10 cellular contexts compared by ENCODE assay signal in the genomic region with DNA sequence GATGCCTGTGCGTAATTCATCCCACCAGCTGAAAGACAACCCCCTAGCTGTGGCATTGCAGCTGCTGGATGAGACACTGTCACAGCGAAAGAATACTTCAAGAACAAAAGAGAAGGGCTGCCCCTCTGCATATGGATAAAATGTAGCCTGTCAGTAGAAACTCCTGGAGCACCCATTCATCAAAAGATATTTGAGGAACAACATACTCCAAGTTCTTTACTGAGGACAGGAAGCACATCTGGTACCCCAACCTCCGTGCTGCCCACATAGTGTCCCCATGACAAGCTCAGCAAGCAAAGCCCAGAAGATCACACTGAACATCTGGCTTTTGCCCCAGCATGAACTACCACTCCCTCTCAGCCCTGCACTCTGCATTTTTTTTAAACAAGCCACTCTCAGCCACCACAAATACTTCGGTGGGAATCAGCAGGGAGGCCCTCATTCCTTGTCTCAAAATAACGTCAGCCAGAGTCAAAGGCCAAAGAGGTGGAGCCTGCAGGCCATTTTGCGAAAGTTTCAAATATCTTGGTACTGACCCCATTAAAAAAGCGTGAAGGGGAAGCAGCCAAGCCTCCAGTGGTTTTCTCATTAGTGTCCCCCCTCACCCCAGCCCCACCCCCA. TPM values are rescaled to one million over a fixed set of nuclear protein-coding genes. Genes with fewer than 3 reads are reported as not detected.
DNase-seq lines count a peak whose midpoint lies in the region; ATAC-seq, FAIRE-seq and TF ChIP-seq lines count a peak whose summit lies in the region.
"Had no signal": no experiment of that assay in that cellular context is flagged by ENCODE, and none has a peak within 500 bp of the region (broad histone marks: within the 10 kb centered on the region; RNA-seq: fewer than 3 reads in every experiment).

No MANE protein-coding gene starts in this region.

- no peak for TF ChIP-seq RAD21 in HepG2 (CRISPR knock-in tag; IDR thresholded peaks at IDR 0.05)

- peaks cover 27% of the 10 kb centered on the region for H3K36me3 ChIP-seq in OCI-LY7 (ENCODE audit: insufficient read depth, low read length)
- H3K36me3 ChIP-seq in HepG2 (replicated peaks in 1 of 2; ENCODE audit: control insufficient read depth in 1 of 2, insufficient read depth in 2 of 2, low read length in 2 of 2), result peaks cover 0 to 3% of the 10 kb centered on the region in 2 experiments; a peak in 3 of 5 replicates
- H3K36me3 ChIP-seq in testis (ENCODE audit: low read depth, missing control alignments), result no peaks in the 10 kb centered on the region
- H3K36me3 ChIP-seq: neutrophil had no signal

- H3K79me2 ChIP-seq in OCI-LY7 (ENCODE audit: insufficient read depth, low read depth, low read length) (peaks cover 64% of the 10 kb centered on the region), HepG2 (ENCODE audit: insufficient read depth, low read length) (peaks cover 66% of the 10 kb centered on the region)

- no peaks in the 10 kb centered on the region for H3K9me3 Mint-ChIP-seq in activated CD4-positive, alpha-beta T cell treated with anti-CD3 and anti-CD28 coated beads, Interleukin-2, amount 10 ng/mL, durations not matched to agents 24 days and 14 days

- ATAC-seq in HepG2 (peak; percentile 6), GM18502 (IDR thresholded peaks at IDR 0.05; ENCODE audit: poor library complexity, unreplicated experiment) (no peak)

- H3K4me3 Mint-ChIP-seq in activated CD4-positive, alpha-beta T cell treated with anti-CD3 and anti-CD28 coated beads, Interleukin-2, amount 10 ng/mL, durations not matched to agents 24 days and 14 days, result peak overlapping the region; percentile 87

- POLR2A ChIA-PET in OCI-LY7 (lab: Charles Lee), result interaction anchor here (0.7 to 6.7 kb wide), 12 partner anchors 9 to 1639 kb away, joined by 3 to 65 read pairs (median 4); no protein-coding TSS in a partner anchor
- POLR2A ChIA-PET in HepG2 (lab: Yijun Ruan, JAX), result interaction anchor here (0.8 to 4.1 kb wide), 6 partner anchors 8 to 56 kb away, joined by 3 to 27 read pairs (median 4); no protein-coding TSS in a partner anchor

- in situ Hi-C loops in HepG2 (cut with HindIII; ENCODE audit: extremely low pct_ligation_motif_present, low pct_unique_long_range_greater_than_20kb), result loop anchor here (25.0 kb wide), 1 partner anchor 737 kb away; no protein-coding TSS in a partner anchor

- H3K27ac Mint-ChIP-seq in activated CD4-positive, alpha-beta T cell treated with anti-CD3 and anti-CD28 coated beads, Interleukin-2, amount 10 ng/mL, durations not matched to agents 24 days and 14 days, result peak overlapping the region; percentile 94

- TF ChIP-seq CTCF in OCI-LY7 (conservative IDR thresholded peaks at IDR 0.05; ENCODE audit: low read length), result peak; percentile 39; the same call in 1 of the 2 replicates
- peak; percentile 34; the same call in 1 of the 2 replicates for TF ChIP-seq CTCF in HepG2 (CRISPR knock-in tag; IDR thresholded peaks at IDR 0.05)
- no peak for TF ChIP-seq CTCF in testis (IDR thresholded peaks at IDR 0.05)

- H3K4me1 Mint-ChIP-seq in activated CD4-positive, alpha-beta T cell treated with anti-CD3 and anti-CD28 coated beads, Interleukin-2, amount 10 ng/mL, durations not matched to agents 24 days and 14 days, result peaks cover 40% of the 10 kb centered on the region

- H4K20me1 ChIP-seq in OCI-LY7 (ENCODE audit: insufficient read depth, low read length) (no peaks in the 10 kb centered on the region), HepG2 (ENCODE audit: insufficient read depth, low read length) (peaks cover 11% of the 10 kb centered on the region)

- peak overlapping the region; percentile 87 for H3K9ac ChIP-seq in HepG2 (ENCODE audit: insufficient read depth, low read depth, low read length)

- CTCF ChIA-PET in OCI-LY7 (lab: Charles Lee; ENCODE audit: unreplicated experiment), result interaction anchor here (0.7 to 1.9 kb wide), 5 partner anchors 8 to 96 kb away, joined by 3 to 8 read pairs (median 4); no protein-coding TSS in a partner anchor
- CTCF ChIA-PET in HepG2 (lab: Yijun Ruan, JAX; ENCODE audit: low intra/inter-chr PET ratio, low total read pairs), result interaction anchor here (3.6 kb wide), 1 partner anchor 96 kb away, joined by 11 read pairs; no protein-coding TSS in a partner anchor

- no peaks in the 10 kb centered on the region for H3K9me3 ChIP-seq in OCI-LY7 (ENCODE audit: low read length)
- H3K9me3 ChIP-seq in HepG2 (ENCODE audit: low read length), result no peaks in the 10 kb centered on the region
- no peaks in the 10 kb centered on the region for H3K9me3 ChIP-seq in testis
- H3K9me3 ChIP-seq: neutrophil had no signal

- TF ChIP-seq POLR2A in HepG2 (IDR thresholded peaks at IDR 0.05; ENCODE audit: insufficient read depth in 1 of 2, low read depth in 2 of 2, low read length in 2 of 2) (peak in 1 of 2 experiments; percentile 44; a peak in 1 of 4 replicates), testis (IDR thresholded peaks at IDR 0.05) (no peak)

- peak overlapping the region; percentile 48; the same call in 1 of the 2 replicates for H2AFZ ChIP-seq in OCI-LY7 (ENCODE audit: low read length)
- no peak overlapping the region for H2AFZ ChIP-seq in HepG2 (ENCODE audit: low read length)

- H3K4me2 ChIP-seq in OCI-LY7 (ENCODE audit: low read length) (peak overlapping the region; percentile 86), HepG2 (ENCODE audit: low read depth, low read length) (peak overlapping the region; percentile 93)

- H3K27me3 Mint-ChIP-seq in activated CD4-positive, alpha-beta T cell treated with anti-CD3 and anti-CD28 coated beads, Interleukin-2, amount 10 ng/mL, durations not matched to agents 24 days and 14 days, result no peaks in the 10 kb centered on the region

- H3K27me3 ChIP-seq in HepG2 (ENCODE audit: control insufficient read depth in 1 of 2, insufficient read depth in 2 of 2, low read length in 2 of 2) (no peaks in the 10 kb centered on the region; a peak in 1 of 5 replicates), testis (no peaks in the 10 kb centered on the region)
- H3K27me3 ChIP-seq: neutrophil had no signal

- DNase-seq in activated CD4-positive, alpha-beta T cell treated with anti-CD3 and anti-CD28 coated beads, Interleukin-2, amount 10 ng/mL, durations not matched to agents 24 days and 14 days, result peak; percentile 62
- DNase-seq in activated CD4-positive, alpha-beta T cell treated with anti-CD3 and anti-CD28 coated beads for 4 hours, result no peak
- DNase-seq in OCI-LY7 (ENCODE audit: low spot score) (peak; percentile 52), HepG2 (ENCODE audit: low spot score) (peak; percentile 66), testis (peak; percentile 57), D341Med (ENCODE audit: low spot score) (no peak)

- BruUV-seq in OCI-LY7 (replicated peaks; lab: Mats Ljungman, UMichigan) (no TSS peak), HepG2 (replicated peaks; lab: Mats Ljungman, UMichigan) (no TSS peak)

- intact Hi-C loops in activated CD4-positive, alpha-beta T cell treated with anti-CD3 and anti-CD28 coated beads, Interleukin-2, amount 10 ng/mL, durations not matched to agents 24 days and 14 days (cut with micrococcal nuclease), result loop anchor here (5.0 to 10.0 kb wide), 4 partner anchors 78 to 1342 kb away; a partner anchor contains a TSS
- intact Hi-C loops in OCI-LY7 (cut with micrococcal nuclease; ENCODE audit: unreplicated experiment) (loop anchor here (1.0 kb wide), 1 partner anchor 12 kb away; no protein-coding TSS in a partner anchor), HepG2 (cut with micrococcal nuclease; ENCODE audit: unreplicated experiment) (loop anchor here (2.0 to 5.0 kb wide), 2 partner anchors 59 to 462 kb away; a partner anchor contains a TSS), testis (cut with DNase I; ENCODE audit: low total_unique reads) (loop anchor here (10.0 kb wide), 1 partner anchor 345 kb away; no protein-coding TSS in a partner anchor)

- TF ChIP-seq EP300 in HepG2 (IDR thresholded peaks at IDR 0.05; ENCODE audit: low read depth in 2 of 2, low read length in 2 of 2) (no peak), HepG2 (CRISPR knock-in tag; IDR thresholded peaks at IDR 0.05; ENCODE audit: borderline replicate concordance) (no peak)

- peak overlapping the region; percentile 80 for H3K4me3 ChIP-seq in OCI-LY7 (ENCODE audit: low read depth, low read length, poor library complexity, severe bottlenecking)
- H3K4me3 ChIP-seq in HepG2 (replicated peaks in 1 of 3; ENCODE audit: insufficient read depth in 1 of 3, low read depth in 2 of 3, low read length in 3 of 3), result peak overlapping the region; percentile 92 to 99 (median 98)
- peak overlapping the region; percentile 82 to 96 for H3K4me3 ChIP-seq in testis

- H3K27ac ChIP-seq in OCI-LY7 (ENCODE audit: low read depth, low read length, poor library complexity, severe bottlenecking) (peak overlapping the region; percentile 60), cingulate gyrus (ENCODE audit: low read depth, low read length) (peak overlapping the region; percentile 48), HepG2 (ENCODE audit: extremely low read length, insufficient read depth, low read length) (peak overlapping the region; percentile 79), testis (peak overlapping the region; percentile 27 to 94)
- H3K27ac ChIP-seq: neutrophil had no signal

- WGBS in HepG2 (ENCODE audit: low lambda C conversion rate), result 1% methylated on average over 7 of the region's 7 CpGs
- WGBS in testis, 2 donors, result 7 to 8% methylated on average over 6 to 7 of the region's 7 CpGs

- peak; percentile 8 for FAIRE-seq in HepG2 (lab: Jason Lieb, UNC)
- FAIRE-seq: GM18507 had no signal

- H3K36me3 Mint-ChIP-seq in activated CD4-positive, alpha-beta T cell treated with anti-CD3 and anti-CD28 coated beads, Interleukin-2, amount 10 ng/mL, durations not matched to agents 24 days and 14 days (ENCODE audit: low read depth), result peaks cover 24% of the 10 kb centered on the region

- no peaks in the 10 kb centered on the region for H3K9me2 ChIP-seq in OCI-LY7 (ENCODE audit: insufficient read depth, low read length)

- H3K4me1 ChIP-seq in OCI-LY7 (ENCODE audit: insufficient read depth, low read length, poor library complexity, severe bottlenecking), result peaks cover 42% of the 10 kb centered on the region
- H3K4me1 ChIP-seq in HepG2 (ENCODE audit: insufficient read depth, low read length), result peaks cover 56% of the 10 kb centered on the region
- H3K4me1 ChIP-seq in testis, result peaks cover 21% of the 10 kb centered on the region

RNA-seq across cellular contexts. Expression of a gene that starts 1.7 kb away (rescaled TPM):
- total RNA-seq in activated CD4-positive, alpha-beta T cell treated with anti-CD3 and anti-CD28 coated beads, Interleukin-2, amount 10 ng/mL, durations not matched to agents 24 days and 14 days, result 44.8 and 45.6 TPM in 2 replicates
- total RNA-seq in OCI-LY7 (2014; rRNA removed; shearing (Covaris generic)), result 22.7 and 35.4 TPM in 2 replicates
- total RNA-seq in OCI-LY7 (2022), result 79.0 and 95.7 TPM in 2 replicates
- 22.1 and 26.6 TPM in 2 replicates for total RNA-seq in HepG2 (2016; rRNA removed; fragmentation: Illumina TruSeq; extraction: Trizol)
- total RNA-seq in HepG2 (2016; cell fraction: cytosol; rRNA removed; fragmentation: Illumina TruSeq; extraction: Trizol; ENCODE audit: low read depth), result 6.5 and 8.8 TPM in 2 replicates
- total RNA-seq in HepG2 (2016; cell fraction: insoluble cytoplasmic fraction; rRNA removed; fragmentation: Illumina TruSeq; extraction: Trizol), result 21.4 and 26.4 TPM in 2 replicates
- total RNA-seq in HepG2 (2016; cell fraction: membrane; rRNA removed; fragmentation: Illumina TruSeq; extraction: Trizol), result 14.1 and 14.5 TPM in 2 replicates
- 53.5 and 54.7 TPM in 2 replicates for total RNA-seq in HepG2 (2016; cell fraction: nucleus; rRNA removed; fragmentation: Illumina TruSeq; extraction: Trizol)
- 39.0 and 41.1 TPM in 2 replicates for polyA plus RNA-seq in HepG2 (2011; rRNA removed)
- polyA plus RNA-seq in HepG2 (2011; cell fraction: cytosol; rRNA removed), result 26.0 and 30.9 TPM in 2 replicates
- 36.5 and 47.2 TPM in 2 replicates for polyA plus RNA-seq in HepG2 (2011; cell fraction: nucleus; rRNA removed)
- polyA plus RNA-seq in HepG2 (2012), result 22.8 and 35.4 TPM in 2 replicates
- 2.4 and 2.7 TPM in 2 replicates for polyA plus RNA-seq in HepG2 (2016; cell fraction: cytosol; fragmentation: Illumina TruSeq; extraction: Trizol; ENCODE audit: low read depth)
- 31.2 and 35.1 TPM in 2 replicates for polyA plus RNA-seq in HepG2 (2016; cell fraction: insoluble cytoplasmic fraction; fragmentation: Illumina TruSeq; extraction: Trizol; ENCODE audit: low read depth)
- 5.9 and 6.4 TPM in 2 replicates for polyA plus RNA-seq in HepG2 (2016; cell fraction: membrane; fragmentation: Illumina TruSeq; extraction: Trizol; ENCODE audit: low read depth)
- polyA plus RNA-seq in HepG2 (2016; cell fraction: nucleus; fragmentation: Illumina TruSeq; extraction: Trizol; ENCODE audit: insufficient read depth, low read depth), result 43.3 and 43.6 TPM in 2 replicates
- polyA minus RNA-seq in HepG2 (2011; rRNA and poly(A)+ RNA removed; ENCODE audit: low replicate concordance), result 32.8 and 173 TPM in 2 replicates
- polyA minus RNA-seq in HepG2 (2011; cell fraction: cytosol; rRNA and poly(A)+ RNA removed), result 58.1 and 61.3 TPM in 2 replicates
- polyA minus RNA-seq in HepG2 (2011; cell fraction: nucleus; rRNA and poly(A)+ RNA removed), result 95.2 and 100 TPM in 2 replicates
- total RNA-seq in testis, result 10 to 100 TPM; 23.4 to 23.9 TPM
- 22.0 TPM for polyA plus RNA-seq in testis (ENCODE audit: insufficient read depth, low read depth, low replicate concordance)

Comparison
In these comparisons a context has a peak if more than half of its experiments do, and no peak if none do; other contexts are left out.
1. DNase-seq: peak in activated CD4-positive, alpha-beta T cell treated with anti-CD3 and anti-CD28 coated beads, Interleukin-2, amount 10 ng/mL, durations not matched to agents 24 days and 14 days (single experiment), OCI-LY7 (single experiment), HepG2 (single experiment) and testis (single experiment); none in activated CD4-positive, alpha-beta T cell treated with anti-CD3 and anti-CD28 coated beads for 4 hours (0 of 2) and D341Med (single experiment).
2. CTCF ChIP-seq: peak in OCI-LY7 (single experiment) and HepG2 (single experiment); none in testis (0 of 3).
3. Peak in every context shown above with its lines, with median percentiles within 50 percentile points of each other: H3K27ac ChIP-seq and H3K4me3 ChIP-seq.